Comparison of ENCODE assay signal across 9 cellular contexts in genomic region chr20:63178889-63179751, GRCh38. TPM values are rescaled to one million over a fixed set of nuclear protein-coding genes. Genes with fewer than 3 reads are reported as not detected.
A peak's percentile ranks its signal among the peaks of the same experiment; 100 is the strongest.
DNase-seq lines count a peak whose midpoint lies in the region; ATAC-seq and TF ChIP-seq lines count a peak whose summit lies in the region.
"Had no signal": no experiment of that assay in that cellular context is flagged by ENCODE, and none has a peak within 500 bp of the region (broad histone marks: within the 10 kb centered on the region; RNA-seq: fewer than 3 reads in every experiment).

No MANE protein-coding gene starts in this region.

- no peak overlapping the region for H3K9ac ChIP-seq in smooth muscle cell (ENCODE audit: low read depth)

- peak; percentile 87 for TF ChIP-seq CTCF in RWPE2 (IDR thresholded peaks at IDR 0.05; ENCODE audit: poor library complexity, severe bottlenecking)
- TF ChIP-seq CTCF in smooth muscle cell (IDR thresholded peaks at IDR 0.05; ENCODE audit: borderline replicate concordance, insufficient read depth, poor library complexity, severe bottlenecking): peak; percentile 50

- no peak overlapping the region for H2AFZ ChIP-seq in smooth muscle cell (ENCODE audit: low read depth)

- H3K4me2 ChIP-seq in smooth muscle cell: peak overlapping the region; percentile 78

- H3K4me1 ChIP-seq in RWPE2 (ENCODE audit: insufficient read depth, poor library complexity, severe bottlenecking): no peaks in the 10 kb centered on the region
- peaks cover 27% of the 10 kb centered on the region for H3K4me1 ChIP-seq in smooth muscle cell (ENCODE audit: low read depth)

- H3K9me3 ChIP-seq in RWPE2 (ENCODE audit: severe bottlenecking) (no peaks in the 10 kb centered on the region), smooth muscle cell (replicated peaks; ENCODE audit: low read depth) (no peaks in the 10 kb centered on the region)

- peak; percentile 81 for DNase-seq in DMS79 treated with DMSO at 0.1 percent for 48 hours (lab: John Stamatoyannopoulos, UW)
- no peak for DNase-seq in RWPE2 (ENCODE audit: low spot score)
- DNase-seq in activated naive CD4-positive, alpha-beta T cell treated with Interleukin-2 at 50 U/mL for 16 hours: peak; percentile 77
- DNase-seq in left ventricle myocardium superior: peak; percentile 56
- DNase-seq in smooth muscle cell (lab: John Stamatoyannopoulos, UW; ENCODE audit: unreplicated experiment): no peak

- ATAC-seq in HG03432 (IDR thresholded peaks at IDR 0.05; ENCODE audit: unreplicated experiment): peak; percentile 45
- ATAC-seq in RWPE2 (ENCODE audit: low read depth): peak; percentile 6; the same call in 1 of the 3 replicates
- ATAC-seq in left ventricle myocardium superior: peak; percentile 54
- ATAC-seq in HG03521 (IDR thresholded peaks at IDR 0.05; ENCODE audit: unreplicated experiment): no peak
- ATAC-seq in HG02981 (IDR thresholded peaks at IDR 0.05; ENCODE audit: unreplicated experiment): no peak

- H3K36me3 ChIP-seq in RWPE2 (ENCODE audit: low read depth) (no peaks in the 10 kb centered on the region), smooth muscle cell (ENCODE audit: low read depth) (no peaks in the 10 kb centered on the region)

- H3K4me3 ChIP-seq in RWPE2 (ENCODE audit: severe bottlenecking) (no peak overlapping the region), smooth muscle cell (peak overlapping the region; percentile 24)

- H3K27ac ChIP-seq in RWPE2 (ENCODE audit: poor library complexity, severe bottlenecking) (no peak overlapping the region), smooth muscle cell (ENCODE audit: low read depth) (no peak overlapping the region)

- intact Hi-C loops in left ventricle myocardium superior (cut with micrococcal nuclease): no loop called here

- H3K27me3 ChIP-seq in RWPE2 (ENCODE audit: insufficient read depth, poor library complexity, severe bottlenecking) (peaks cover 79% of the 10 kb centered on the region), smooth muscle cell (ENCODE audit: low read depth) (peaks cover 78% of the 10 kb centered on the region)

- 7% methylated on average over 11 of the region's 74 CpGs for WGBS in smooth muscle cell (ENCODE audit: low lambda C conversion rate)

- H3K79me2 ChIP-seq in smooth muscle cell (ENCODE audit: low read depth): no peaks in the 10 kb centered on the region

- H3F3A ChIP-seq in smooth muscle cell (ENCODE audit: low read depth): no peaks in the 10 kb centered on the region

- peaks cover 17% of the 10 kb centered on the region for H4K20me1 ChIP-seq in smooth muscle cell (ENCODE audit: low read depth)

RNA-seq across cellular contexts. Expression of gene YTHDF1, which starts 36.8 kb away (rescaled TPM):
- total RNA-seq in left ventricle myocardium superior (24.3 TPM), smooth muscle cell (25.3 and 28.2 TPM in 2 replicates)
- polyA plus RNA-seq in smooth muscle cell: 35.8 and 50.9 TPM in 2 replicates

RNA-seq across cellular contexts. Expression of gene BIRC7, which starts 56.6 kb away (rescaled TPM):
- total RNA-seq in left ventricle myocardium superior (not detected), smooth muscle cell (3.5 and 5.8 TPM in 2 replicates)
- polyA plus RNA-seq in smooth muscle cell: 10.9 and 12.2 TPM in 2 replicates
- total RNA-seq: aorta had no signal
- polyA plus RNA-seq: aorta had no signal

Comparison
In these comparisons a context has a peak if more than half of its experiments do, and no peak if none do; other contexts are left out.
1. DNase-seq: peak in DMS79 treated with DMSO at 0.1 percent for 48 hours (single experiment), activated naive CD4-positive, alpha-beta T cell treated with Interleukin-2 at 50 U/mL for 16 hours (single experiment) and left ventricle myocardium superior (single experiment); none in RWPE2 (single experiment) and smooth muscle cell (single experiment).
2. ATAC-seq: peak in HG03432 (single experiment), RWPE2 (single experiment) and left ventricle myocardium superior (single experiment); none in HG03521 (single experiment) and HG02981 (single experiment).